In genomic region chr13:22135446-22135845, GRCh38 we compare ENCODE assay signal across 13 cellular contexts.
"Had no signal": no experiment of that assay in that cellular context is flagged by ENCODE, and none has a peak within 500 bp of the region (broad histone marks: within the 10 kb centered on the region; RNA-seq: fewer than 3 reads in every experiment).

No MANE protein-coding gene starts in this region.

- H3K4me3 Mint-ChIP-seq: naive thymus-derived CD8-positive, alpha-beta T cell had no signal

- H3K4me3 ChIP-seq: gastrocnemius medialis, mucosa of descending colon, right atrium auricular region, upper lobe of left lung, vagina had no signal

- H3K27me3 Mint-ChIP-seq: naive thymus-derived CD8-positive, alpha-beta T cell had no signal

- DNase-seq: effector memory CD4-positive, alpha-beta T cell; gastrocnemius medialis; left colon; mucosa of descending colon; naive thymus-derived CD8-positive, alpha-beta T cell; posterior cingulate gyrus; small intestine; stimulated activated CD4-positive, alpha-beta T cell treated with anti-CD3 and anti-CD28 coated beads, Interleukin-12 subunit alpha, Interleukin-12 subunit beta, amount 100 ng/mL, for 4 hours; stimulated activated naive CD4-positive, alpha-beta T cell treated with Interleukin-2 at 50 U/mL for 16 hours; upper lobe of left lung had no signal

- H3K27me3 ChIP-seq: gastrocnemius medialis, right atrium auricular region, upper lobe of left lung, vagina had no signal

- ATAC-seq: esophagus mucosa; gastrocnemius medialis; naive thymus-derived CD8-positive, alpha-beta T cell had no signal

- H3K9me3 ChIP-seq: gastrocnemius medialis, mucosa of descending colon, right atrium auricular region, upper lobe of left lung, vagina had no signal

- H3K36me3 ChIP-seq: gastrocnemius medialis, right atrium auricular region, upper lobe of left lung, vagina had no signal

- H3K4me1 ChIP-seq: gastrocnemius medialis, right atrium auricular region, upper lobe of left lung, vagina had no signal

- H3K36me3 Mint-ChIP-seq: naive thymus-derived CD8-positive, alpha-beta T cell had no signal
